9 cellular contexts compared by ENCODE assay signal in genomic region chr13:32267836-32268439, GRCh38. TPM values are rescaled to one million over a fixed set of nuclear protein-coding genes. Genes with fewer than 3 reads are reported as not detected.
DNase-seq lines count a peak whose midpoint lies in the region; ATAC-seq and TF ChIP-seq lines count a peak whose summit lies in the region.
"Had no signal": no experiment of that assay in that cellular context is flagged by ENCODE, and none has a peak within 500 bp of the region (broad histone marks: within the 10 kb centered on the region; RNA-seq: fewer than 3 reads in every experiment).

No MANE protein-coding gene starts in this region.

- no peak overlapping the region for H3K4ac ChIP-seq in trophoblast cell (ENCODE audit: low read depth, low read length)

- H3K4me1 ChIP-seq in trophoblast cell (ENCODE audit: control insufficient read depth in 1 of 2, insufficient read depth in 2 of 2, low read length in 2 of 2): no peaks in the 10 kb centered on the region
- H3K4me1 ChIP-seq: BLaER1 had no signal

- no peaks in the 10 kb centered on the region for H3K27me3 ChIP-seq in trophoblast cell (ENCODE audit: insufficient read depth, low read length)
- H3K27me3 ChIP-seq: BLaER1 had no signal

- H3K4me2 ChIP-seq in trophoblast cell (ENCODE audit: low read length): no peak overlapping the region
- H3K4me2 ChIP-seq: BLaER1 had no signal

- no peak overlapping the region for H2BK120ac ChIP-seq in trophoblast cell (ENCODE audit: insufficient read depth, low read length, poor library complexity)

- no peak overlapping the region for H3K23ac ChIP-seq in trophoblast cell (ENCODE audit: low read length)

- H2BK12ac ChIP-seq in trophoblast cell (ENCODE audit: low read length): no peak overlapping the region

- ATAC-seq in HG03039 (IDR thresholded peaks at IDR 0.05; ENCODE audit: unreplicated experiment) (peak; percentile 92), GM19023 (IDR thresholded peaks at IDR 0.05; ENCODE audit: unreplicated experiment) (no peak)

- no peak overlapping the region for H3K18ac ChIP-seq in trophoblast cell (ENCODE audit: low read length)

- no peak overlapping the region for H2AFZ ChIP-seq in trophoblast cell (ENCODE audit: insufficient read depth, low read length, poor library complexity)

- H3K9ac ChIP-seq in trophoblast cell (ENCODE audit: low read length): no peak overlapping the region
- H3K9ac ChIP-seq: BLaER1 had no signal

- peak; percentile 33 for DNase-seq in NCI-H146 (lab: John Stamatoyannopoulos, UW)
- no peak for DNase-seq in NCI-H146 treated with DMSO at 0.1 percent for 48 hours (lab: John Stamatoyannopoulos, UW; ENCODE audit: unreplicated experiment)
- DNase-seq in cerebellar cortex (ENCODE audit: low spot score): peak; percentile 9
- peak; percentile 41 to 79 for DNase-seq in trophoblast cell
- DNase-seq in mucosa of gallbladder (ENCODE audit: low spot score): no peak

- H3K79me1 ChIP-seq in trophoblast cell (ENCODE audit: low read length): no peaks in the 10 kb centered on the region

- no CpG with 5 or more reads among the region's 7 CpGs for WGBS in trophoblast cell (ENCODE audit: extremely low coverage, insufficient coverage, insufficient read length)

- H3K79me2 ChIP-seq in trophoblast cell (ENCODE audit: control insufficient read depth, insufficient read depth, low read length, poor library complexity): no peaks in the 10 kb centered on the region

- H3K9me3 ChIP-seq in trophoblast cell (ENCODE audit: insufficient read depth, low read depth, low read length): no peaks in the 10 kb centered on the region
- H3K9me3 ChIP-seq: BLaER1 had no signal

- H4K8ac ChIP-seq in trophoblast cell (ENCODE audit: low read depth, low read length): no peak overlapping the region

- H3K4me3 ChIP-seq in trophoblast cell (ENCODE audit: low read depth, low read length): no peak overlapping the region
- H3K4me3 ChIP-seq: BLaER1 had no signal

- H3K14ac ChIP-seq in trophoblast cell (ENCODE audit: low read length): no peak overlapping the region

- TF ChIP-seq CTCF in VCaP (conservative IDR thresholded peaks at IDR 0.05): peak; percentile 80

- no peaks in the 10 kb centered on the region for H3K36me3 ChIP-seq in trophoblast cell (ENCODE audit: control insufficient read depth in 1 of 2, insufficient read depth in 2 of 2, low read length in 2 of 2)
- H3K36me3 ChIP-seq: BLaER1 had no signal

- no peak overlapping the region for H2AK5ac ChIP-seq in trophoblast cell (ENCODE audit: low read length)

- H4K91ac ChIP-seq in trophoblast cell (ENCODE audit: low read depth, low read length): no peak overlapping the region

- no peak overlapping the region for H3K27ac ChIP-seq in VCaP
- H3K27ac ChIP-seq in trophoblast cell (ENCODE audit: low read depth, low read length): no peak overlapping the region
- H3K27ac ChIP-seq: BLaER1 had no signal

- no peak overlapping the region for H2BK5ac ChIP-seq in trophoblast cell (ENCODE audit: low read depth, low read length, poor library complexity)

- H4K12ac ChIP-seq in trophoblast cell (ENCODE audit: low read depth, low read length): no peak overlapping the region

RNA-seq across cellular contexts. Expression of gene ZAR1L, which starts 47.2 kb away (rescaled TPM):
- polyA plus RNA-seq in trophoblast cell (2013): not detected in 2 replicates
- not detected for total RNA-seq in mucosa of gallbladder

RNA-seq across cellular contexts. Expression of gene BRCA2, which starts 47.4 kb away (rescaled TPM):
- polyA plus RNA-seq in trophoblast cell (2013): 4.1 and 5.2 TPM in 2 replicates
- 0.60 TPM for total RNA-seq in mucosa of gallbladder

Comparison
In these comparisons a context has a peak if more than half of its experiments do, and no peak if none do; other contexts are left out.
1. DNase-seq: peak in NCI-H146 (single experiment), cerebellar cortex (single experiment) and trophoblast cell (2 of 2); none in NCI-H146 treated with DMSO at 0.1 percent for 48 hours (single experiment) and mucosa of gallbladder (single experiment).